ENCODE assay signal across 1 cellular context in the genomic region with DNA sequence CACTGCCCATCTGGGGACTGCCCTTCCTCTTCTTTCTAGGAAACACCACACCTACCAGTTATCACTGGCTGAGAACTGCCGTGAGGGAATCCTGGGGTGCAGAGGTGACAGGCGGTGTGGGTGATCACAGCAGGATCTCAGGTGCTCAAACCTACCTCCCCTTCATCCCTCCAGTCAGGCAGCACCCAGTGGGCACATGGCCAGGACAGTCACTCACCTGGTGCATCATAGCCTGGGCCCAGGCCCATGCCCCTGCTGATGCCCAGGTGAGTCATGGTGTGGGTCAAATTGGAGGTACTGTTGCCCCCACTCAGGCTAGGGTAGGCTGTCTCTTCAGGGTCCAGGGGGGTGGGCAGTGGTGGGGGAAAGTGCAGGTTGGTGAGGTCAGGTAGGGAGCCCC.
TF ChIP-seq lines count a peak whose summit lies in the region.

No MANE protein-coding gene starts in this region.

TF ChIP-seq in endothelial cell of umbilical vein, 7 proteins besides CTCF, POLR2A, EP300 and RAD21:
- TF ChIP-seq MYC (IDR thresholded peaks at IDR 0.05; ENCODE audit: low read depth, low read length) (no peak), JUN (IDR thresholded peaks at IDR 0.05; ENCODE audit: borderline replicate concordance, insufficient read depth, insufficient read length, low read depth) (no peak), GATA2 (IDR thresholded peaks at IDR 0.05; ENCODE audit: insufficient read depth, insufficient read length, low read depth, low read length) (no peak), POLR2AphosphoS5 (IDR thresholded peaks at IDR 0.05; ENCODE audit: insufficient read depth, low read depth, low read length) (no peak), MAX (IDR thresholded peaks at IDR 0.05; ENCODE audit: insufficient read depth, insufficient read length) (no peak), EZH2 (IDR thresholded peaks at IDR 0.05; ENCODE audit: borderline replicate concordance, low read depth, low read length, severe bottlenecking) (no peak), FOS (IDR thresholded peaks at IDR 0.05; ENCODE audit: borderline replicate concordance, insufficient read depth, low read length) (no peak)
